In the genomic region with DNA sequence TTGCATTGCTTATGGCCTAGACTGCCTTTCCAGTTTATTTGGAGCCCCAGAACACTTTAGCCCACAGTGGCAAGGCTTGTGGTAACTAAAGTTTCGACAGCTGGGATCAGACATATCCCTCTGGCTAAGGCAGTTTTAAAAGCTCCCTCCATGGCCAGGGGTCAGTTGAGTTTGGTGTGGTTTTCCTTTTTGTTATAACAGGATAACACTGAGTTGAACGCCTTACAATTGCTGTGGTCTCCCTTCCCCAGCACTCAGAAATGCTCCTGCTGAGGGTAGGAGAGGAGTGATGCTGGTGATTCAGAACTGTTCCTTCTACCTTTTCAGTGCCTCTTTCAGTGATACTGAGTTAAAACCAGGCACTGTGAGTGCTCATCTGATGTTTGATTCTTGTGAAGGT, we compare ENCODE assay signal across 1 cellular context.
TF ChIP-seq lines count a peak whose summit lies in the region.

No MANE protein-coding gene starts in this region.

TF ChIP-seq in WTC11, 78 proteins besides CTCF, POLR2A, EP300 and RAD21 (continued from another document):
- TF ChIP-seq, protein P1, sequence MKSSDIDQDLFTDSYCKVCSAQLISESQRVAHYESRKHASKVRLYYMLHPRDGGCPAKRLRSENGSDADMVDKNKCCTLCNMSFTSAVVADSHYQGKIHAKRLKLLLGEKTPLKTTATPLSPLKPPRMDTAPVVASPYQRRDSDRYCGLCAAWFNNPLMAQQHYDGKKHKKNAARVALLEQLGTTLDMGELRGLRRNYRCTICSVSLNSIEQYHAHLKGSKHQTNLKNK (CRISPR knock-in tag; IDR thresholded peaks at IDR 0.05) = no peak
- TF ChIP-seq NFE2L1 (CRISPR knock-in tag; IDR thresholded peaks at IDR 0.05) = no peak
- TF ChIP-seq TP53 (CRISPR knock-in tag; IDR thresholded peaks at IDR 0.05) = no peak
- no peak for TF ChIP-seq CREB1 (CRISPR knock-in tag; IDR thresholded peaks at IDR 0.05)
